ENCODE assay signal across 21 cellular contexts in the genomic region with DNA sequence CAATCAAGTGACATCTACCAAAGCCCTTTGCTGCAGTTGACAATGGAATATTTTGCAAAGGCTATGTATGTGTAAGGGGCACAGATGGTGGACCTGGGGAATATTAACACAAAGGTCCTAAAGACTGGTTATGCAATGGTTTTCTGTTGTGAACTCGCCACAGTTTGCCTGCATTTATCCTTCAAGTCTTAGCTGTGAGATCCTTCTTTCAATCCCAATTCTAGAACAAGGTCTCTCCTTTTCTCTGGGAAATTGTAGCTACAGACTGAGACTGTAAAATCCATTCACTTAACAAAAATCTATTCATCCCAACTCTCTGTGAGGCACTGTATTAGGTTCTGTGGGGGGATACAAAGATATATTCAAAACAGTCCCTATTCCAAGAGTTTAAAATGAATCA.
DNase-seq lines count a peak whose midpoint lies in the region; ATAC-seq lines count a peak whose summit lies in the region.
"Had no signal": no experiment of that assay in that cellular context is flagged by ENCODE, and none has a peak within 500 bp of the region (broad histone marks: within the 10 kb centered on the region; RNA-seq: fewer than 3 reads in every experiment).

No MANE protein-coding gene starts in this region.

- ATAC-seq in GM18517 (IDR thresholded peaks at IDR 0.05; ENCODE audit: unreplicated experiment), result no peak
- ATAC-seq: CD8-positive, alpha-beta T cell; SK-N-SH treated with all-trans-retinoic acid at 6 μM for 48 hours had no signal

- peak overlapping the region; percentile 59 for H3K27ac ChIP-seq in temporal lobe (ENCODE audit: low read depth, low read length)
- H3K27ac ChIP-seq: C4-2B had no signal

- peak; percentile 9 for DNase-seq in NCI-H69 (lab: John Stamatoyannopoulos, UW)
- DNase-seq in cerebellar cortex (ENCODE audit: low spot score), result peak; percentile 35
- peak; percentile 12 for DNase-seq in medulla oblongata (ENCODE audit: extremely low spot score)
- DNase-seq in DMS 273 treated with DMSO at 0.1 percent for 48 hours (lab: John Stamatoyannopoulos, UW), result no peak
- DNase-seq in activated CD8-positive, alpha-beta memory T cell treated with anti-CD3 and anti-CD28 coated beads, Interleukin-2, amount 50 U/mL, for 48 hours, result no peak
- DNase-seq: Caco-2; CD8-positive, alpha-beta T cell; DMS79; EL; GF-D8; GOT3; HCEC 1CT; KBM-7; NCI-H1105 treated with DMSO at 0.1 percent for 48 hours; NCI-H146; NCI-H1930; NCI-H2107 had no signal

Comparison
In these comparisons a context has a peak if more than half of its experiments do, and no peak if none do; other contexts are left out.
1. DNase-seq: peak in NCI-H69 (single experiment), cerebellar cortex (single experiment) and medulla oblongata (single experiment); none in DMS 273 treated with DMSO at 0.1 percent for 48 hours (single experiment) and activated CD8-positive, alpha-beta memory T cell treated with anti-CD3 and anti-CD28 coated beads, Interleukin-2, amount 50 U/mL, for 48 hours (single experiment).